8 cellular contexts compared by ENCODE assay signal in genomic region chr16:85245307-85246172, GRCh38.
DNase-seq lines count a peak whose midpoint lies in the region; ATAC-seq, FAIRE-seq and TF ChIP-seq lines count a peak whose summit lies in the region.

No MANE protein-coding gene starts in this region.

- no peak for FAIRE-seq in RCC 7860 (lab: Jason Lieb, UNC)

- H3K4me1 Mint-ChIP-seq in CD4-positive, alpha-beta memory T cell: peaks cover 3 to 6% (median 5%) of the 10 kb centered on the region in 4 donors
- H3K4me1 Mint-ChIP-seq in progenitor cell of endocrine pancreas (ENCODE audit: low read depth): peaks cover 8% of the 10 kb centered on the region

- CTCF ChIA-PET in CD4-positive, alpha-beta memory T cell (lab: Charles Lee; ENCODE audit: partially characterized antibody): interaction anchor here (0.7 to 1.6 kb wide), 8 partner anchors 8 to 1337 kb away, joined by 3 to 9 read pairs (median 4); no protein-coding TSS in a partner anchor

- no peaks in the 10 kb centered on the region for H3K4me1 ChIP-seq in CD4-positive, alpha-beta memory T cell (ENCODE audit: insufficient read depth, low read length)

- peak in 4 of 5 donors; percentile 25 to 45 (median 38) for DNase-seq in CD4-positive, alpha-beta memory T cell
- DNase-seq in HS-27A (ENCODE audit: low read depth) (peak; percentile 30), RCC 7860 (ENCODE audit: low spot score) (peak; percentile 17), germinal center (ENCODE audit: low spot score) (peak; percentile 55), progenitor cell of endocrine pancreas (ENCODE audit: low spot score, unreplicated experiment) (peak; percentile 53), GM19240 (ENCODE audit: insufficient read length, low spot score) (no peak)
- peak; percentile 19 for DNase-seq in activated gamma-delta T cell treated with anti-CD3 and anti-CD28 coated beads, Interleukin-2, amount 50 U/mL, for 16 hours (ENCODE audit: low read depth)

- peak overlapping the region in 3 of 7 donors; percentile 20 to 44 (median 42) for H3K27ac Mint-ChIP-seq in CD4-positive, alpha-beta memory T cell
- peak overlapping the region; percentile 47 for H3K27ac Mint-ChIP-seq in progenitor cell of endocrine pancreas

- intact Hi-C loops in CD4-positive, alpha-beta memory T cell (cut with micrococcal nuclease): no loop called here

- peaks cover 8 to 9% of the 10 kb centered on the region in 2 donors for H3K27me3 Mint-ChIP-seq in CD4-positive, alpha-beta memory T cell
- peaks cover 5% of the 10 kb centered on the region for H3K27me3 Mint-ChIP-seq in progenitor cell of endocrine pancreas

- ATAC-seq in GM21515 (IDR thresholded peaks at IDR 0.05; ENCODE audit: unreplicated experiment): no peak

- H3K36me3 ChIP-seq in CD4-positive, alpha-beta memory T cell (ENCODE audit: insufficient read depth, low read length): no peaks in the 10 kb centered on the region

- H3K36me3 Mint-ChIP-seq in CD4-positive, alpha-beta memory T cell: no peaks in the 10 kb centered on the region
- no peaks in the 10 kb centered on the region for H3K36me3 Mint-ChIP-seq in progenitor cell of endocrine pancreas (ENCODE audit: insufficient read depth)

- no peak overlapping the region for H3K27ac ChIP-seq in CD4-positive, alpha-beta memory T cell (ENCODE audit: low read depth, low read length)

- no peak overlapping the region for H3K4me3 ChIP-seq in CD4-positive, alpha-beta memory T cell (ENCODE audit: low read length in 2 of 2)

- H3K4me3 Mint-ChIP-seq in CD4-positive, alpha-beta memory T cell: no peak overlapping the region
- H3K4me3 Mint-ChIP-seq in progenitor cell of endocrine pancreas (ENCODE audit: low read depth): no peak overlapping the region

- H3K9me3 ChIP-seq in CD4-positive, alpha-beta memory T cell (ENCODE audit: control insufficient read depth in 1 of 2, low read length in 2 of 2): no peaks in the 10 kb centered on the region

- POLR2A ChIA-PET in CD4-positive, alpha-beta memory T cell (lab: Charles Lee; ENCODE audit: partially characterized antibody): no interaction called here

- H3K9me3 Mint-ChIP-seq in CD4-positive, alpha-beta memory T cell: peaks cover 0 to 2% (median 0%) of the 10 kb centered on the region in 8 donors
- H3K9me3 Mint-ChIP-seq in progenitor cell of endocrine pancreas (ENCODE audit: low read depth): no peaks in the 10 kb centered on the region

- peak; percentile 78 for TF ChIP-seq CTCF in progenitor cell of endocrine pancreas (IDR thresholded peaks at IDR 0.05; ENCODE audit: unreplicated experiment)

- H3K27me3 ChIP-seq in CD4-positive, alpha-beta memory T cell (ENCODE audit: insufficient read depth, low read length): no peaks in the 10 kb centered on the region
